21 cellular contexts compared by ENCODE assay signal in genomic region chr7:84823530-84823929, GRCh38.
DNase-seq lines count a peak whose midpoint lies in the region; ATAC-seq, FAIRE-seq and TF ChIP-seq lines count a peak whose summit lies in the region.
"Had no signal": no experiment of that assay in that cellular context is flagged by ENCODE, and none has a peak within 500 bp of the region (broad histone marks: within the 10 kb centered on the region; RNA-seq: fewer than 3 reads in every experiment).

No MANE protein-coding gene starts in this region.

- H3K36me3 ChIP-seq in BLaER1 = no peaks in the 10 kb centered on the region
- H3K36me3 ChIP-seq in small intestine (ENCODE audit: control insufficient read depth in 2 of 2, insufficient read depth in 2 of 2, low read length in 2 of 2) = no peaks in the 10 kb centered on the region
- H3K36me3 ChIP-seq in lower lobe of right lung = no peaks in the 10 kb centered on the region

- TF ChIP-seq CTCF in HL-60 (IDR thresholded peaks at IDR 0.05; ENCODE audit: insufficient read depth, low read length) (no peak), NB4 (IDR thresholded peaks at IDR 0.05; ENCODE audit: low read depth, low read length) (no peak), lower lobe of right lung (IDR thresholded peaks at IDR 0.05) (no peak)

- H3K27me3 ChIP-seq in BLaER1 (no peaks in the 10 kb centered on the region), HL-60 (ENCODE audit: insufficient read depth, poor library complexity, severe bottlenecking) (no peaks in the 10 kb centered on the region), small intestine (ENCODE audit: control insufficient read depth in 2 of 2, insufficient read depth in 2 of 2, low read length in 2 of 2) (no peaks in the 10 kb centered on the region), lower lobe of right lung (ENCODE audit: low read depth) (no peaks in the 10 kb centered on the region)

- H3K4me1 ChIP-seq in BLaER1 (peaks cover 9% of the 10 kb centered on the region; the same call in 1 of the 2 replicates), small intestine (ENCODE audit: control insufficient read depth in 2 of 2, insufficient read depth in 1 of 2, low read depth in 1 of 2, low read length in 1 of 2) (no peaks in the 10 kb centered on the region), lower lobe of right lung (no peaks in the 10 kb centered on the region)

- H3K9ac ChIP-seq in BLaER1 = no peak overlapping the region
- H3K9ac ChIP-seq: SK-N-SH had no signal

- intact Hi-C loops in lower lobe of right lung (cut with DNase I) = no loop called here

- H3K4me2 ChIP-seq in BLaER1 = peak overlapping the region; percentile 9; the same call in 1 of the 2 replicates
- H3K4me2 ChIP-seq: SK-N-SH had no signal

- 69 to 74% (median 72%) methylated on average over 2 of the region's 2 CpGs for WGBS in small intestine, 3 donors

- H3K27ac ChIP-seq in BLaER1 (no peak overlapping the region), HL-60 (replicated peaks) (peak overlapping the region; percentile 51; the same call in 1 of the 2 replicates), small intestine (ENCODE audit: low read depth in 1 of 2, low read length in 1 of 2) (no peak overlapping the region), lower lobe of right lung (no peak overlapping the region)

- H4K20me1 ChIP-seq in BLaER1 = no peaks in the 10 kb centered on the region

- DNase-seq in HL-60 (ENCODE audit: low read depth in 1 of 2, low spot score in 1 of 2) (peak in 1 of 2 experiments; percentile 5), NB4 (ENCODE audit: low read depth) (peak; percentile 33), SKM-1 (lab: John Stamatoyannopoulos, UW; ENCODE audit: unreplicated experiment) (peak; percentile 2), NCI-H128 (lab: John Stamatoyannopoulos, UW; ENCODE audit: unreplicated experiment) (no peak), small intestine (no peak), lower lobe of right lung (no peak)
- DNase-seq: AML-193, EL, GF-D8, H7, NCI-H1048, NCI-H1436, NCI-H2029, NCI-H2227 treated with DMSO at 0.1 percent for 48 hours, NCI-H510A, PC-3, Right ventricle myocardium superior, SK-N-SH, T-cell had no signal

- no peak for TF ChIP-seq POLR2A in NB4 (IDR thresholded peaks at IDR 0.05; ENCODE audit: extremely low read depth, insufficient read length)

- H3K4me3 ChIP-seq in BLaER1 = no peak overlapping the region
- H3K4me3 ChIP-seq in HL-60 (replicated peaks; ENCODE audit: insufficient read depth, low read length) = no peak overlapping the region
- no peak overlapping the region for H3K4me3 ChIP-seq in NB4 (ENCODE audit: low read depth, low read length)
- no peak overlapping the region for H3K4me3 ChIP-seq in small intestine (ENCODE audit: low read depth in 1 of 2, low read length in 2 of 2)
- H3K4me3 ChIP-seq in lower lobe of right lung = no peak overlapping the region

- FAIRE-seq in small intestine (lab: Jason Lieb, UNC) = no peak

- H3K9me3 ChIP-seq in BLaER1 (no peaks in the 10 kb centered on the region), small intestine (ENCODE audit: control insufficient read depth, low read depth) (no peaks in the 10 kb centered on the region), lower lobe of right lung (no peaks in the 10 kb centered on the region)
- H3K9me3 ChIP-seq: SK-N-SH had no signal

- ATAC-seq in GM19467 (IDR thresholded peaks at IDR 0.05; ENCODE audit: unreplicated experiment) (no peak), lower lobe of right lung (no peak)
- ATAC-seq: PC-3, T-cell had no signal

Comparison
In these comparisons a context has a peak if more than half of its experiments do, and no peak if none do; other contexts are left out.
1. DNase-seq: peak in NB4 (single experiment) and SKM-1 (single experiment); none in NCI-H128 (single experiment), small intestine (single experiment) and lower lobe of right lung (single experiment).